In the genomic region with DNA sequence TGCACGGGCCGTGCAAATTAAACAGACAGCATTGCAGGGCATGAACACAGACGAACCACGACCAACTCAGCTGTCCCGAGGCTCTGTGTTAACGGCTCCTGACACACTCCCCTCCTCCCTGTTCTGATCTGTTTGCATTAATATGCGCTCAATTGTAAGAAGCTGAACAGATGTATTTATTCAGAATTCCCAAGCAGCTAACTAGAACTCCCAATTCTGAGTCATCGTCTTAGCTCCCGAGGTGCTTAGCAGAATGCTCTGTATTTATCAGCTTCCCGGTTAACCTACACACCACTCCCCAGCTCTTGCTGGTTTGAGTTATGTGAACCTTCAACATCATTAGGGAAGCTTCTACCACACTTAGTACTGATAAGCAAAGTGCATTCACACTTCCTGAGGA, we compare ENCODE assay signal across 23 cellular contexts.
"Had no signal": no experiment of that assay in that cellular context is flagged by ENCODE, and none has a peak within 500 bp of the region (broad histone marks: within the 10 kb centered on the region; RNA-seq: fewer than 3 reads in every experiment).

No MANE protein-coding gene starts in this region.

- ATAC-seq: left lobe of liver; psoas muscle; right lobe of liver; stimulated activated effector memory CD8-positive, alpha-beta T cell treated with anti-CD3 and anti-CD28 coated beads, Interleukin-12 subunit alpha, Interleukin-12 subunit beta, amount 100 ng/mL, for 72 hours; upper lobe of right lung had no signal

- H3K4me3 Mint-ChIP-seq: activated naive CD8-positive, alpha-beta T cell; activated T-helper 1 cell treated with anti-CD3 and anti-CD28 coated beads, Interleukin-12 subunit alpha, Interleukin-12 subunit beta, Interleukin-2, Interleukin-4 antibody, amounts not matched to agents 30 ng/mL and 10 ng/mL and 1 ng/mL, durations not matched to agents 14 hours and 24 hours and 36 hours; central memory CD8-positive, alpha-beta T cell; neural progenitor cell; stimulated activated effector memory CD8-positive, alpha-beta T cell treated with anti-CD3 and anti-CD28 coated beads, Interleukin-12 subunit alpha, Interleukin-12 subunit beta, amount 100 ng/mL, for 72 hours had no signal

- H3K27ac ChIP-seq: brain microvascular endothelial cell, colonic mucosa, neural progenitor cell, ovary, psoas muscle, right lobe of liver, testis, upper lobe of right lung, WERI-Rb-1 had no signal

- H3K4me1 Mint-ChIP-seq: central memory CD8-positive, alpha-beta T cell; stimulated activated effector memory CD8-positive, alpha-beta T cell treated with anti-CD3 and anti-CD28 coated beads, Interleukin-12 subunit alpha, Interleukin-12 subunit beta, amount 100 ng/mL, for 72 hours had no signal

- H3K36me3 ChIP-seq: brain microvascular endothelial cell, colonic mucosa, neural progenitor cell, ovary, right lobe of liver, upper lobe of right lung, WERI-Rb-1 had no signal

- DNase-seq: activated CD4-positive, alpha-beta T cell treated with anti-CD3 and anti-CD28 coated beads, Interleukin-2, amount 50 U/mL, for 4 hours; activated gamma-delta T cell treated with Interleukin-2 at 50 U/mL for 16 hours; activated T-cell treated with anti-CD3 and anti-CD28 coated beads for 4 hours; brain microvascular endothelial cell; colonic mucosa; erythroblast; foreskin melanocyte; glutamatergic neuron; ovary; psoas muscle; right lobe of liver; stimulated activated CD4-positive, alpha-beta T cell treated with anti-CD3 and anti-CD28 coated beads, Interleukin-4, amount 100 ng/mL, for 24 hours; testis; upper lobe of right lung; WERI-Rb-1 had no signal

- H3K4me1 ChIP-seq: colonic mucosa, psoas muscle, right lobe of liver, testis, upper lobe of right lung had no signal

- H3K4me3 ChIP-seq: colonic mucosa, neural progenitor cell, ovary, psoas muscle, right lobe of liver, testis, upper lobe of right lung had no signal

- H3K27ac Mint-ChIP-seq: activated naive CD8-positive, alpha-beta T cell; activated T-helper 1 cell treated with anti-CD3 and anti-CD28 coated beads, Interleukin-12 subunit alpha, Interleukin-12 subunit beta, Interleukin-2, Interleukin-4 antibody, amounts not matched to agents 30 ng/mL and 10 ng/mL and 1 ng/mL, durations not matched to agents 14 hours and 24 hours and 36 hours; neural progenitor cell; stimulated activated effector memory CD8-positive, alpha-beta T cell treated with anti-CD3 and anti-CD28 coated beads, Interleukin-12 subunit alpha, Interleukin-12 subunit beta, amount 100 ng/mL, for 72 hours had no signal

- FAIRE-seq: endometrium, keratinocyte had no signal

- H3K9ac ChIP-seq: neural progenitor cell had no signal

- H3K4me2 ChIP-seq: neural progenitor cell had no signal

- H3K36me3 Mint-ChIP-seq: activated naive CD8-positive, alpha-beta T cell; stimulated activated effector memory CD8-positive, alpha-beta T cell treated with anti-CD3 and anti-CD28 coated beads, Interleukin-12 subunit alpha, Interleukin-12 subunit beta, amount 100 ng/mL, for 72 hours had no signal

- H3K27me3 ChIP-seq: brain microvascular endothelial cell, colonic mucosa, neural progenitor cell, ovary, right lobe of liver, testis, upper lobe of right lung had no signal

- H3K9me3 ChIP-seq: colonic mucosa, ovary, psoas muscle, right lobe of liver, testis, upper lobe of right lung had no signal
